ENCODE assay signal across 18 cellular contexts in the genomic region with DNA sequence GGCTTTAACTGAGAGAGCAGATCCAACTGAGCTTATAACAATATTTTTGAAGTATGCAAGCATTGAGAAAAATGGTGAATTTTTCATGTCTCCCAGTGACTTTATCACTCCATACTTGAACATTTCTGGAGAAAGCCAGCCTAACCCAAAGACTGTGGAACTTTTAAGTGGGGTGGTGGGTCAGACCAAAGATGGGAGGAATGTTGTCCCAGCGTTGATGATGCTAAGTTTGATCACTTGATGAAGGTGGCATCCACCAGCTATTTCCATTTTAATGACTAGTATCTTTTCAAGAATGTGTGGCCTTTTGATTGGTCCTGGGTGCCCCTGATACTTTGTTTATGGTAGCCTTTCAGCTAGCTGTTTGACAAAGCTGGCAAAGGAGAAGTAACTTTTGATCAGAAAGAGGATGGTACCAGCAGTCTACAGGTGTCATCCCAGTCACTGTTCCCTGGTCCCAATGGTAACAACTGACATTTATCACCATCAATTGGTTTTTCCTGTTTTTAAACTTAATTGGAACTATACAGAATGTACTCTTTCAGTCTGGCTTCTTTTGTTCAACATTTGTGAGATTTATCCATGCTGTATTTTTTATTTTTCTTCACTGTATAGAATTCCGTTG. TPM values are rescaled to one million over a fixed set of nuclear protein-coding genes. Genes with fewer than 3 reads are reported as not detected.
DNase-seq lines count a peak whose midpoint lies in the region; ATAC-seq and TF ChIP-seq lines count a peak whose summit lies in the region.
"Had no signal": no experiment of that assay in that cellular context is flagged by ENCODE, and none has a peak within 500 bp of the region (broad histone marks: within the 10 kb centered on the region; RNA-seq: fewer than 3 reads in every experiment).

No MANE protein-coding gene starts in this region.

- TF ChIP-seq CTCF in HEK293 (tag by site-specific recombination; IDR thresholded peaks at IDR 0.05) = no peak
- TF ChIP-seq CTCF in endodermal cell (conservative IDR thresholded peaks at IDR 0.05) = no peak

- H3K27me3 ChIP-seq in endodermal cell (ENCODE audit: control insufficient read depth, insufficient read depth, low read length, poor library complexity, severe bottlenecking) = no peaks in the 10 kb centered on the region
- H3K27me3 ChIP-seq: BLaER1, SJSA1 had no signal

- no peaks in the 10 kb centered on the region for H3K9me3 Mint-ChIP-seq in activated naive CD4-positive, alpha-beta T cell treated with anti-CD3 and anti-CD28 coated beads for 36 hours
- peaks cover 3 to 5% of the 10 kb centered on the region in 2 donors for H3K9me3 Mint-ChIP-seq in activated naive CD4-positive, alpha-beta T cell treated with anti-CD3 and anti-CD28 coated beads, Interleukin-2, amount 50 U/mL, for 72 hours
- no peaks in the 10 kb centered on the region for H3K9me3 Mint-ChIP-seq in endodermal cell
- H3K9me3 Mint-ChIP-seq: CD4-positive, alpha-beta T cell had no signal

- H3K9me3 ChIP-seq in HEK293 (ENCODE audit: control insufficient read depth, insufficient read depth, low read depth, low read length) (no peaks in the 10 kb centered on the region), endodermal cell (ENCODE audit: control insufficient read depth, low read length) (peaks cover 23% of the 10 kb centered on the region)
- H3K9me3 ChIP-seq: SJSA1 had no signal

- intact Hi-C loops in activated naive CD4-positive, alpha-beta T cell treated with anti-CD3 and anti-CD28 coated beads for 36 hours (cut with micrococcal nuclease) = no loop called here

- no peak for DNase-seq in activated naive CD4-positive, alpha-beta T cell treated with anti-CD3 and anti-CD28 coated beads for 36 hours
- DNase-seq in activated naive CD4-positive, alpha-beta T cell treated with anti-CD3 and anti-CD28 coated beads, Interleukin-2, amount 50 U/mL, for 72 hours (ENCODE audit: low spot score in 2 of 2) = no peak
- DNase-seq in endodermal cell = no peak
- DNase-seq in stimulated activated naive CD8-positive, alpha-beta T cell treated with anti-CD3 and anti-CD28 coated beads, Interleukin-15, Interleukin-2, amounts not matched to agents 100 U/mL and 50 U/mL, for 24 hours = no peak
- DNase-seq: CD4-positive, alpha-beta T cell; GOT3; MM.1S; NCI-H2029; NCI-H446 treated with DMSO at 0.1 percent for 48 hours; NCI-H526 treated with DMSO at 0.1 percent for 48 hours; Right ventricle myocardium superior; RPMI8226 had no signal

- no peak for ATAC-seq in activated naive CD4-positive, alpha-beta T cell treated with anti-CD3 and anti-CD28 coated beads, Interleukin-2, amount 50 U/mL, for 72 hours
- ATAC-seq in stimulated activated naive CD8-positive, alpha-beta T cell treated with anti-CD3 and anti-CD28 coated beads, Interleukin-15, Interleukin-2, amounts not matched to agents 100 U/mL and 50 U/mL, for 24 hours = no peak
- ATAC-seq in GM21423 (IDR thresholded peaks at IDR 0.05; ENCODE audit: unreplicated experiment) (no peak), GM19035 (IDR thresholded peaks at IDR 0.05; ENCODE audit: unreplicated experiment) (no peak)

- H3K4me1 ChIP-seq in HEK293 (ENCODE audit: control insufficient read depth, insufficient read depth, low read length) (peaks cover 10% of the 10 kb centered on the region), endodermal cell (ENCODE audit: control insufficient read depth, insufficient read depth, low read length) (peaks cover 9% of the 10 kb centered on the region)
- H3K4me1 ChIP-seq: SJSA1 had no signal

- WGBS in endodermal cell (ENCODE audit: insufficient coverage in 1 of 2, insufficient read length in 1 of 2), 2 experiments = 100% methylated on average over 1 to 2 of the region's 2 CpGs

- peaks cover 63% of the 10 kb centered on the region for H3K4me1 Mint-ChIP-seq in activated naive CD4-positive, alpha-beta T cell treated with anti-CD3 and anti-CD28 coated beads for 36 hours (ENCODE audit: low read depth)
- H3K4me1 Mint-ChIP-seq in endodermal cell = peaks cover 57% of the 10 kb centered on the region

- POLR2A ChIA-PET in HEK293 (lab: Yijun Ruan, JAX) = interaction anchor here (0.5 kb wide), 1 partner anchor 84 kb away, joined by 3 read pairs; no protein-coding TSS in a partner anchor

- no peaks in the 10 kb centered on the region for H3K27me3 Mint-ChIP-seq in activated naive CD4-positive, alpha-beta T cell treated with anti-CD3 and anti-CD28 coated beads for 36 hours (ENCODE audit: low read depth)
- no peaks in the 10 kb centered on the region for H3K27me3 Mint-ChIP-seq in endodermal cell (ENCODE audit: insufficient read depth)
- H3K27me3 Mint-ChIP-seq: CD4-positive, alpha-beta T cell had no signal

- H3K36me3 ChIP-seq in HEK293 (ENCODE audit: control insufficient read depth in 2 of 2, insufficient read depth in 1 of 2, low read length in 2 of 2) (no peaks in the 10 kb centered on the region; a peak in 1 of 3 replicates), endodermal cell (ENCODE audit: control insufficient read depth, insufficient read depth, low read length) (peaks cover 57% of the 10 kb centered on the region)
- H3K36me3 ChIP-seq: SJSA1 had no signal

- peaks cover 50% of the 10 kb centered on the region for H3K36me3 Mint-ChIP-seq in activated naive CD4-positive, alpha-beta T cell treated with anti-CD3 and anti-CD28 coated beads for 36 hours (ENCODE audit: low read depth)
- H3K36me3 Mint-ChIP-seq in activated naive CD4-positive, alpha-beta T cell treated with anti-CD3 and anti-CD28 coated beads, Interleukin-2, amount 50 U/mL, for 72 hours = peaks cover 20 to 59% of the 10 kb centered on the region in 2 donors
- H3K36me3 Mint-ChIP-seq in endodermal cell (ENCODE audit: low read depth) = peaks cover 66% of the 10 kb centered on the region

- CTCF ChIA-PET in activated naive CD4-positive, alpha-beta T cell treated with anti-CD3 and anti-CD28 coated beads for 36 hours (lab: Charles Lee) = no interaction called here
- CTCF ChIA-PET in HEK293 (lab: Yijun Ruan, JAX) = interaction anchor here (0.5 kb wide), 1 partner anchor 36 kb away, joined by 3 read pairs; no protein-coding TSS in a partner anchor

- H3K27ac ChIP-seq in HEK293 (ENCODE audit: extremely low read depth, low read depth, low read length) = no peak overlapping the region
- no peak overlapping the region for H3K27ac ChIP-seq in endodermal cell (ENCODE audit: low read depth, low read length)
- H3K27ac ChIP-seq: BLaER1, KMS-11, SJSA1 had no signal

- no peak overlapping the region for H3K4me3 Mint-ChIP-seq in activated naive CD4-positive, alpha-beta T cell treated with anti-CD3 and anti-CD28 coated beads for 36 hours
- H3K4me3 Mint-ChIP-seq in endodermal cell = no peak overlapping the region
- H3K4me3 Mint-ChIP-seq: CD4-positive, alpha-beta T cell had no signal

- no peak overlapping the region for H3K9ac ChIP-seq in endodermal cell (ENCODE audit: extremely low read depth, low read length, poor library complexity, severe bottlenecking)
- H3K9ac ChIP-seq: BLaER1, KMS-11 had no signal

- H3K4me3 ChIP-seq in HEK293 (ENCODE audit: low read depth, low read length) = no peak overlapping the region
- H3K4me3 ChIP-seq in endodermal cell (ENCODE audit: low read length) = no peak overlapping the region
- H3K4me3 ChIP-seq: BLaER1, SJSA1 had no signal

- H3K27ac Mint-ChIP-seq in activated naive CD4-positive, alpha-beta T cell treated with anti-CD3 and anti-CD28 coated beads for 36 hours = peak overlapping the region; percentile 15
- peak overlapping the region in 1 of 2 donors; percentile 3 for H3K27ac Mint-ChIP-seq in activated naive CD4-positive, alpha-beta T cell treated with anti-CD3 and anti-CD28 coated beads, Interleukin-2, amount 50 U/mL, for 72 hours
- peak overlapping the region; percentile 62 for H3K27ac Mint-ChIP-seq in endodermal cell
- H3K27ac Mint-ChIP-seq: CD4-positive, alpha-beta T cell had no signal

TF ChIP-seq in HEK293, 187 proteins besides CTCF, POLR2A, EP300 and RAD21 (continues in another document):
- no peak for TF ChIP-seq MZF1 (tag by site-specific recombination; IDR thresholded peaks at IDR 0.05; ENCODE audit: borderline replicate concordance)
- TF ChIP-seq, protein P1, sequence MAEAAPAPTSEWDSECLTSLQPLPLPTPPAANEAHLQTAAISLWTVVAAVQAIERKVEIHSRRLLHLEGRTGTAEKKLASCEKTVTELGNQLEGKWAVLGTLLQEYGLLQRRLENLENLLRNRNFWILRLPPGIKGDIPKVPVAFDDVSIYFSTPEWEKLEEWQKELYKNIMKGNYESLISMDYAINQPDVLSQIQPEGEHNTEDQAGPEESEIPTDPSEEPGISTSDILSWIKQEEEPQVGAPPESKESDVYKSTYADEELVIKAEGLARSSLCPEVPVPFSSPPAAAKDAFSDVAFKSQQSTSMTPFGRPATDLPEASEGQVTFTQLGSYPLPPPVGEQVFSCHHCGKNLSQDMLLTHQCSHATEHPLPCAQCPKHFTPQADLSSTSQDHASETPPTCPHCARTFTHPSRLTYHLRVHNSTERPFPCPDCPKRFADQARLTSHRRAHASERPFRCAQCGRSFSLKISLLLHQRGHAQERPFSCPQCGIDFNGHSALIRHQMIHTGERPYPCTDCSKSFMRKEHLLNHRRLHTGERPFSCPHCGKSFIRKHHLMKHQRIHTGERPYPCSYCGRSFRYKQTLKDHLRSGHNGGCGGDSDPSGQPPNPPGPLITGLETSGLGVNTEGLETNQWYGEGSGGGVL (tag by site-specific recombination; IDR thresholded peaks at IDR 0.05) = no peak
- no peak for TF ChIP-seq ZNF404 (tag by site-specific recombination; IDR thresholded peaks at IDR 0.05)
- TF ChIP-seq ZNF184 (tag by site-specific recombination; IDR thresholded peaks at IDR 0.05) = no peak
- TF ChIP-seq SCRT2 (tag by site-specific recombination; IDR thresholded peaks at IDR 0.05) = 0 out of 2 replicates have a peak, but pooled peaks have one; percentile 18

RNA-seq across cellular contexts. Expression of a gene that starts 14.2 kb away (rescaled TPM):
- total RNA-seq in activated naive CD4-positive, alpha-beta T cell treated with anti-CD3 and anti-CD28 coated beads for 36 hours = 100 to 1,000 TPM; 158 to 169 TPM
- total RNA-seq in activated naive CD4-positive, alpha-beta T cell treated with anti-CD3 and anti-CD28 coated beads, Interleukin-2, amount 50 U/mL, for 72 hours = 100 to 1,000 TPM; 162 to 190 TPM
- 100 to 1,000 TPM; 323 to 779 TPM for total RNA-seq in endodermal cell
- 193 TPM for polyA plus RNA-seq in endodermal cell (2013, experiment 1 of 2)
- 173 TPM for polyA plus RNA-seq in endodermal cell (2013, experiment 2 of 2)
